In the genomic region with DNA sequence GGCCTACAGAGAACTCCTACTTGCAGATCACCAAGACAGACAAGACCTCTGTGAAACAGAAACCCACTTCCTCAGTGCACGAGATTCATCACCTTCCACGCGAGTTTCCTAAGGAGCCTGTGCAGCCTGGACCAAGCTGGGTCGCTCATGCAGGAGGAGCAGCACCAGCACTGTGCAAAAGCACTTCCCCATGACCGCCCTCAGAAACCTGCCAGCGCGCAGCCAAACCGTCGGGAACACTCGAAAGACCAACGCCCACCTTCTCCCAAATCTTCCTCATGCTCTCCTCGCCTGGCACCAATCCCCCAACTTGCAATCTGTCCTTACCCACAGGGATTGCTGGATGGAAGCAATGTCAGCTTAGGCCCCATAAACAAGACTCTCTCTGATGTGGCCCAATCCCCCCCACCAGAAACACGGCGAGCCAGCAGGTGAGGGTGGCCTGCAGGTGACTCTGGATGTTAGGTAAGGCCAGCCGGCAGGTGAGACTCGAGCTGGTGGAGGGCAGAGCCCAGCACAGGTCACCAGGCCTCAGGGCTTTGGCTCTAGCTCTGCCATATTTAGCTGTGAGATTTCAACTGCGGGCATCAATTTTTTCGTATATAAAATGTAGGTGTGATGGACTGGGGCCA, we compare ENCODE assay signal across 24 cellular contexts.
A peak's percentile ranks its signal among the peaks of the same experiment; 100 is the strongest.
DNase-seq lines count a peak whose midpoint lies in the region; ATAC-seq, FAIRE-seq and TF ChIP-seq lines count a peak whose summit lies in the region.
"Had no signal": no experiment of that assay in that cellular context is flagged by ENCODE, and none has a peak within 500 bp of the region (broad histone marks: within the 10 kb centered on the region; RNA-seq: fewer than 3 reads in every experiment).

No MANE protein-coding gene starts in this region.

- no peak for FAIRE-seq in A549 (lab: Jason Lieb, UNC)
- FAIRE-seq: GM12878, urothelium cell line had no signal

- H3K27ac ChIP-seq in A549 (peak overlapping the region; percentile 47 to 59; a peak in 5 of 6 replicates), Panc1 (ENCODE audit: low read length) (peak overlapping the region; percentile 72), epithelial cell of prostate (peak overlapping the region; percentile 44), tibial artery (peak overlapping the region in 1 of 2 donors; percentile 56)
- H3K27ac ChIP-seq: left lung, right lobe of liver had no signal

- no peaks in the 10 kb centered on the region for H3K4me1 Mint-ChIP-seq in progenitor cell of endocrine pancreas (ENCODE audit: low read depth)
- H3K4me1 Mint-ChIP-seq: activated naive CD4-positive, alpha-beta T cell treated with anti-CD3 and anti-CD28 coated beads, Interleukin-2, amount 50 U/mL, for 24 hours; CD4-positive, CD25-positive, alpha-beta regulatory T cell had no signal

- no peak for TF ChIP-seq RAD21 in A549 (conservative IDR thresholded peaks at IDR 0.05 in 1 of 2, IDR thresholded peaks at IDR 0.05 in 1 of 2)

- no TSS peak for BruUV-seq in Panc1 (replicated peaks; lab: Mats Ljungman, UMichigan)

- H3K27me3 Mint-ChIP-seq in progenitor cell of endocrine pancreas, result no peaks in the 10 kb centered on the region

- H3K27ac Mint-ChIP-seq in progenitor cell of endocrine pancreas, result peak overlapping the region; percentile 48
- H3K27ac Mint-ChIP-seq: activated naive CD4-positive, alpha-beta T cell treated with anti-CD3 and anti-CD28 coated beads, Interleukin-2, amount 50 U/mL, for 24 hours; activated T-cell treated with anti-CD3 and anti-CD28 coated beads, Interleukin-2, amount 50 U/mL, for 72 hours; CD4-positive, CD25-positive, alpha-beta regulatory T cell had no signal

- peak overlapping the region; percentile 32 for H3K4me2 ChIP-seq in A549

- no peaks in the 10 kb centered on the region for H3K27me3 ChIP-seq in Panc1 (ENCODE audit: control insufficient read depth, insufficient read depth, low read length)
- no peaks in the 10 kb centered on the region for H3K27me3 ChIP-seq in tibial artery
- H3K27me3 ChIP-seq: left lung, MG63, right lobe of liver had no signal

- no peak for TF ChIP-seq CTCF in A549 (IDR thresholded peaks at IDR 0.05)
- TF ChIP-seq CTCF in Panc1 (IDR thresholded peaks at IDR 0.05), result no peak
- TF ChIP-seq CTCF in progenitor cell of endocrine pancreas (IDR thresholded peaks at IDR 0.05; ENCODE audit: unreplicated experiment), result no peak
- TF ChIP-seq CTCF in tibial artery (IDR thresholded peaks at IDR 0.05), result no peak

- intact Hi-C loops in Panc1 (cut with micrococcal nuclease; ENCODE audit: unreplicated experiment) (no loop called here), tibial artery (cut with DNase I; ENCODE audit: low total_unique reads) (no loop called here)

- no peak for DNase-seq in A549 (ENCODE audit: low read depth in 1 of 2, low spot score in 1 of 2)
- no peak for DNase-seq in Panc1 (ENCODE audit: low read depth, low spot score)
- DNase-seq in epithelial cell of prostate (ENCODE audit: low read depth, low spot score), result no peak
- no peak for DNase-seq in progenitor cell of endocrine pancreas (ENCODE audit: low spot score, unreplicated experiment)
- no peak for DNase-seq in NK-92 treated with Interleukin-12 subunit alpha and Interleukin-12 subunit beta, amount 100 ng/mL, for 24 hours (lab: John Stamatoyannopoulos, UW)
- DNase-seq in NCI-H82 (lab: John Stamatoyannopoulos, UW), result no peak
- DNase-seq in tibial artery, result no peak
- DNase-seq: activated T-cell treated with anti-CD3 and anti-CD28 coated beads, Interleukin-2, amount 50 U/mL, for 72 hours; CD4-positive, CD25-positive, alpha-beta regulatory T cell; DMS153; H7; left lung; NCI-H1694; NCI-H774; right lobe of liver; stimulated activated CD4-positive, alpha-beta T cell treated with anti-CD3 and anti-CD28 coated beads, Interleukin-1b, Interleukin-23, amount 100 ng/mL, for 48 hours; T-helper 9 cell had no signal

- POLR2A ChIA-PET in A549 (lab: Yijun Ruan, JAX) (no interaction called here), Panc1 (lab: Charles Lee) (no interaction called here)

- no peak for TF ChIP-seq EP300 in A549 (IDR thresholded peaks at IDR 0.05)

- H3K4me3 ChIP-seq in A549 (no peak overlapping the region), Panc1 (ENCODE audit: low read depth in 2 of 2, low read length in 2 of 2) (no peak overlapping the region), tibial artery (no peak overlapping the region)
- H3K4me3 ChIP-seq: dorsolateral prefrontal cortex, GM12878, left lung, MG63, right lobe of liver had no signal

- in situ Hi-C loops in Panc1 (cut with HindIII; ENCODE audit: low pct_unique_long_range_greater_than_20kb, low sequenced_read_pairs), result no loop called here

- H3K36me3 ChIP-seq in Panc1 (ENCODE audit: control insufficient read depth, insufficient read depth, low read length) (no peaks in the 10 kb centered on the region), tibial artery (peaks cover 70 to 90% (median 82%) of the 10 kb centered on the region in 3 donors)
- H3K36me3 ChIP-seq: right lobe of liver had no signal

- H3K4me1 ChIP-seq in A549, result peaks cover 17% of the 10 kb centered on the region
- H3K4me1 ChIP-seq in Panc1 (ENCODE audit: control insufficient read depth, insufficient read depth, low read length), result peaks cover 11% of the 10 kb centered on the region
- H3K4me1 ChIP-seq in tibial artery, result peaks cover 0 to 13% (median 3%) of the 10 kb centered on the region in 4 donors
- H3K4me1 ChIP-seq: left lung, right lobe of liver had no signal

- ATAC-seq in A549, result no peak
- no peak for ATAC-seq in Panc1
- no peak for ATAC-seq in HG03095 (IDR thresholded peaks at IDR 0.05; ENCODE audit: unreplicated experiment)
- ATAC-seq: activated CD4-positive, CD25-positive, alpha-beta regulatory T cell treated with anti-CD3 and anti-CD28 coated beads, Interleukin-2, amount 50 U/mL, for 24 hours; activated T-cell treated with anti-CD3 and anti-CD28 coated beads, Interleukin-2, amount 50 U/mL, for 72 hours; GM12878 had no signal

- peaks cover 22% of the 10 kb centered on the region for H3K36me3 Mint-ChIP-seq in progenitor cell of endocrine pancreas (ENCODE audit: insufficient read depth)
- H3K36me3 Mint-ChIP-seq: activated naive CD4-positive, alpha-beta T cell treated with anti-CD3 and anti-CD28 coated beads, Interleukin-2, amount 50 U/mL, for 24 hours; CD4-positive, CD25-positive, alpha-beta regulatory T cell had no signal

- H3K9me3 ChIP-seq in A549 (no peaks in the 10 kb centered on the region), Panc1 (ENCODE audit: control insufficient read depth, insufficient read depth, low read depth, low read length) (no peaks in the 10 kb centered on the region), tibial artery (no peaks in the 10 kb centered on the region)
- H3K9me3 ChIP-seq: left lung, MG63, right lobe of liver had no signal

- CTCF ChIA-PET in A549 (lab: Yijun Ruan, JAX) (interaction anchor here (0.8 to 2.6 kb wide), 17 partner anchors 11 to 124 kb away, joined by 3 to 16 read pairs (median 5); no protein-coding TSS in a partner anchor), Panc1 (lab: Charles Lee) (no interaction called here)

- H3K9me3 Mint-ChIP-seq in progenitor cell of endocrine pancreas (ENCODE audit: low read depth), result no peaks in the 10 kb centered on the region
- H3K9me3 Mint-ChIP-seq: activated naive CD4-positive, alpha-beta T cell treated with anti-CD3 and anti-CD28 coated beads, Interleukin-2, amount 50 U/mL, for 24 hours; activated T-cell treated with anti-CD3 and anti-CD28 coated beads, Interleukin-2, amount 50 U/mL, for 72 hours; CD4-positive, CD25-positive, alpha-beta regulatory T cell had no signal

- no peak for TF ChIP-seq POLR2A in A549 (IDR thresholded peaks at IDR 0.05; ENCODE audit: low read length)

- H3K4me3 Mint-ChIP-seq in progenitor cell of endocrine pancreas (ENCODE audit: low read depth), result no peak overlapping the region
- H3K4me3 Mint-ChIP-seq: activated naive CD4-positive, alpha-beta T cell treated with anti-CD3 and anti-CD28 coated beads, Interleukin-2, amount 50 U/mL, for 24 hours; activated T-cell treated with anti-CD3 and anti-CD28 coated beads, Interleukin-2, amount 50 U/mL, for 72 hours; CD4-positive, CD25-positive, alpha-beta regulatory T cell had no signal

- WGBS in A549 (ENCODE audit: missing lambda C conversion rate), result 76% methylated on average over 18 of the region's 18 CpGs

TF ChIP-seq in A549, 52 proteins besides CTCF, POLR2A, EP300 and RAD21:
- TF ChIP-seq CEBPB (IDR thresholded peaks at IDR 0.05) (no peak), FOSB (CRISPR knock-in tag; IDR thresholded peaks at IDR 0.05) (no peak), TFCP2L1 (CRISPR knock-in tag; IDR thresholded peaks at IDR 0.05) (no peak)
